Comparison of ENCODE assay signal across 9 cellular contexts in the genomic region with DNA sequence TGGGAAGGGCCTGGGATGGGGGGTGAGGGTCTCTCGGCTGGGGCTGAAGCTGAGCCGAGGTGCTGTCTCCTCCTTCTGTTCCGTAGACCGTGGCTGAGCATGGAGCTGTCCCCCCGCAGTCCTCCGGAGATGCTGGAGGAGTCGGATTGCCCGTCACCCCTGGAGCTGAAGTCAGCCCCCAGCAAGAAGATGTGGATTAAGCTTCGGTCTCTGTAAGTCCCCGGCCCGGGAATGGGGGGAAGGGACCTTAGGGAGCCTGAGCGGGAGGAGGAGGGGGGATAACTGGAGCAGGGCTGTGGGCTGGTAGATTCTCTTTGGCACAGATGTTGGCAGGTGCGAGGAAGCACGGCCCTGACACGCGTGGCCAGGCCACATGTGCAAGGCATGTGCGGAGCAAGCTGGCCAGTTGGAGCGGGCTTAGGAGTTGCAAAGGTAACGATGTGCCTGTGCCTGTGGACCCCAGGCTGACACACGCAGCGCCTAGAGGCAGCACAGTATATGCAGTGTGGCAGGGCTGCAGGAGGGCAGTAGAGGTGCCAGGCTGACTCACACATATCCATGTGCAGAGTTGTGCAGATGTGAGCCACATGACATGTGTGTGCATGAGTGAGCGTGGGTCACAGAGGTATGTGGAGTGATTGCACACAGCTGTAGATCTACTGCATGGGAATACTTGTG. TPM values are rescaled to one million over a fixed set of nuclear protein-coding genes. Genes with fewer than 3 reads are reported as not detected.
DNase-seq lines count a peak whose midpoint lies in the region; ATAC-seq lines count a peak whose summit lies in the region.
"Had no signal": no experiment of that assay in that cellular context is flagged by ENCODE, and none has a peak within 500 bp of the region (broad histone marks: within the 10 kb centered on the region; RNA-seq: fewer than 3 reads in every experiment).

No MANE protein-coding gene starts in this region.

- H3K36me3 ChIP-seq in BLaER1: peaks cover 14% of the 10 kb centered on the region
- H3K36me3 ChIP-seq in skeletal muscle tissue (ENCODE audit: control insufficient read depth in 3 of 3, insufficient read depth in 3 of 3, low read length in 3 of 3): no peaks in the 10 kb centered on the region

- H3K4me2 ChIP-seq in BLaER1: peak overlapping the region; percentile 93

- H3K4me3 Mint-ChIP-seq in activated T-cell treated with anti-CD3 and anti-CD28 coated beads, Interleukin-2, amount 50 U/mL, for 24 hours: peak overlapping the region; percentile 80

- H3K36me3 Mint-ChIP-seq in activated T-cell treated with anti-CD3 and anti-CD28 coated beads, Interleukin-2, amount 50 U/mL, for 24 hours (ENCODE audit: low read depth): peaks cover 5% of the 10 kb centered on the region

- H4K20me1 ChIP-seq in BLaER1: peaks cover 46% of the 10 kb centered on the region

- peak overlapping the region; percentile 66 for H3K27ac Mint-ChIP-seq in activated T-cell treated with anti-CD3 and anti-CD28 coated beads, Interleukin-2, amount 50 U/mL, for 24 hours

- peak; percentile 61 for DNase-seq in activated T-cell treated with anti-CD3 and anti-CD28 coated beads, Interleukin-2, amount 50 U/mL, for 24 hours
- DNase-seq in left cardiac atrium (no peak), COR-L47 (lab: John Stamatoyannopoulos, UW) (no peak), islet precursor cell (no peak), NOMO-1 (lab: John Stamatoyannopoulos, UW; ENCODE audit: unreplicated experiment in 2 of 2) (no peak)

- H3K27me3 Mint-ChIP-seq in activated T-cell treated with anti-CD3 and anti-CD28 coated beads, Interleukin-2, amount 50 U/mL, for 24 hours: peaks cover 6% of the 10 kb centered on the region

- H3K4me1 Mint-ChIP-seq in activated T-cell treated with anti-CD3 and anti-CD28 coated beads, Interleukin-2, amount 50 U/mL, for 24 hours (ENCODE audit: low read depth): peaks cover 48% of the 10 kb centered on the region

- intact Hi-C loops in left cardiac atrium (cut with DNase I): no loop called here

- H3K27ac ChIP-seq in BLaER1: no peak overlapping the region
- H3K27ac ChIP-seq in skeletal muscle tissue (ENCODE audit: low read depth, low read length): no peak overlapping the region

- H3K9ac ChIP-seq in BLaER1 (peak overlapping the region; percentile 57), skeletal muscle tissue (ENCODE audit: low read depth in 1 of 3, low read length in 3 of 3) (peak overlapping the region in 2 of 3 donors; percentile 25 to 66)

- H3K27me3 ChIP-seq in BLaER1: peaks cover 54% of the 10 kb centered on the region
- peaks cover 7 to 44% (median 25%) of the 10 kb centered on the region in 3 donors for H3K27me3 ChIP-seq in skeletal muscle tissue (ENCODE audit: control insufficient read depth in 3 of 3, insufficient read depth in 3 of 3, low read length in 3 of 3)

- H3K4me3 ChIP-seq in BLaER1: peak overlapping the region; percentile 63
- H3K4me3 ChIP-seq in skeletal muscle tissue (ENCODE audit: low read length in 3 of 3): peak overlapping the region; percentile 63 to 75 (median 65)

- H3K9me3 ChIP-seq in BLaER1 (no peaks in the 10 kb centered on the region), skeletal muscle tissue (ENCODE audit: control insufficient read depth in 3 of 3, low read length in 3 of 3) (no peaks in the 10 kb centered on the region)

- no peaks in the 10 kb centered on the region for H3K9me3 Mint-ChIP-seq in activated T-cell treated with anti-CD3 and anti-CD28 coated beads, Interleukin-2, amount 50 U/mL, for 24 hours

- H3K4me1 ChIP-seq in BLaER1: peaks cover 16% of the 10 kb centered on the region
- H3K4me1 ChIP-seq in skeletal muscle tissue (ENCODE audit: control insufficient read depth in 3 of 3, insufficient read depth in 3 of 3, low read length in 3 of 3): peaks cover 13 to 19% (median 15%) of the 10 kb centered on the region in 3 donors

- ATAC-seq in HG02973 (IDR thresholded peaks at IDR 0.05; ENCODE audit: unreplicated experiment) (peak; percentile 17), left cardiac atrium (peak; percentile 42 to 49)

RNA-seq across cellular contexts. Expression of a gene that starts 0.5 kb away (rescaled TPM):
- total RNA-seq in left cardiac atrium (1 to 10 TPM; 6.2 to 8.2 TPM), skeletal muscle tissue (4.2 TPM)

RNA-seq across cellular contexts. Expression of a gene that starts 38.5 kb away (rescaled TPM):
- total RNA-seq in left cardiac atrium (100 to 1,000 TPM in 1 of 2 donors, 10 to 100 TPM in 1; 71.0 to 255 TPM), skeletal muscle tissue (6.8 TPM)

RNA-seq across cellular contexts. Expression of a gene that starts 52.4 kb away (rescaled TPM):
- total RNA-seq in left cardiac atrium (10 to 100 TPM; 13.7 to 24.9 TPM), skeletal muscle tissue (8.9 TPM)
- total RNA-seq: myocyte had no signal
